Comparison of ENCODE assay signal across 14 cellular contexts in the genomic region with DNA sequence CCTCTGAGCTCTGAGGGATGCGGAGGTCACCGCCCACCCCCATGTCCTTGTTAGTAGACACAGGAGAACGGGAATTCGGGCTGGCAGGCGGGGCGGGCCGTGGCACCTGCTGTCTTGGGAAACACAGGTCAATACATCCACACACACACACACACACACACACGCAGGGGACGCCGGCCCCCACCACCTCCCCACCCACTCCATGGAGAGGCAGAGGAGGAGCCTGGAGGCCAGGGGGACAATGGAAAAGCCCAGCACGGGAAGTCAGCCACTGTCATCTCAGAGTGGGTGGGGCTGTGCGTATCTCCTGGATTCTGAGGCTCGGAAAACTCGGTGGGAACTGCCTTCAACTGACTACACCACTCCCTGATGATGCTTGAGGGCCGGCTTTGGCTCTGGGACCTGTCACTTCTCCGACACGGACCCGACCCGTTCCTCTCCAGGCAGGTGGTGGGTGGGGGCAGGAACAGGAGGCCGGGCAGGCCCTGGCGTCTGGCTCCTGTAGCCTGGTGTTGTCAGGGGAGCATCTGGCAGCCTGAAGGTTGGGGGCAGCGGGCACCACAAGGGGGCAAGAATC. TPM values are rescaled to one million over a fixed set of nuclear protein-coding genes. Genes with fewer than 3 reads are reported as not detected.
DNase-seq lines count a peak whose midpoint lies in the region; ATAC-seq and TF ChIP-seq lines count a peak whose summit lies in the region.
"Had no signal": no experiment of that assay in that cellular context is flagged by ENCODE, and none has a peak within 500 bp of the region (broad histone marks: within the 10 kb centered on the region; RNA-seq: fewer than 3 reads in every experiment).

No MANE protein-coding gene starts in this region.

- H3K9me3 ChIP-seq in CD8-positive, alpha-beta T cell (ENCODE audit: low read length) = no peaks in the 10 kb centered on the region
- H3K9me3 ChIP-seq in mucosa of descending colon = no peaks in the 10 kb centered on the region
- no peaks in the 10 kb centered on the region for H3K9me3 ChIP-seq in adrenal gland (replicated peaks in 1 of 3)

- no peaks in the 10 kb centered on the region for H3K9me3 Mint-ChIP-seq in CD8-positive, alpha-beta T cell
- H3K9me3 Mint-ChIP-seq: nephron had no signal

- CTCF ChIA-PET in CD8-positive, alpha-beta T cell (lab: Charles Lee) = no interaction called here

- H3K27ac ChIP-seq in CD8-positive, alpha-beta T cell (ENCODE audit: low read depth, low read length) = no peak overlapping the region
- no peak overlapping the region for H3K27ac ChIP-seq in brain microvascular endothelial cell
- H3K27ac ChIP-seq in adrenal gland = peak overlapping the region in 1 of 5 donors; percentile 45

- no peak for TF ChIP-seq POLR2A in adrenal gland (IDR thresholded peaks at IDR 0.05)

- in situ Hi-C loops in brain microvascular endothelial cell (cut with HindIII; ENCODE audit: low pct_ligation_motif_present, low sequenced_read_pairs) = no loop called here

- peak; percentile 31 for ATAC-seq in CD8-positive, alpha-beta T cell
- ATAC-seq in mucosa of descending colon (peak; percentile 58), HG02981 (IDR thresholded peaks at IDR 0.05; ENCODE audit: unreplicated experiment) (no peak), HG02623 (IDR thresholded peaks at IDR 0.05; ENCODE audit: unreplicated experiment) (no peak)
- ATAC-seq: T-helper 17 cell had no signal

- H3K36me3 ChIP-seq in CD8-positive, alpha-beta T cell (ENCODE audit: insufficient read depth, low read length) = peaks cover 5% of the 10 kb centered on the region
- H3K36me3 ChIP-seq in brain microvascular endothelial cell (replicated peaks) = peaks cover 65% of the 10 kb centered on the region
- no peaks in the 10 kb centered on the region for H3K36me3 ChIP-seq in mucosa of descending colon (ENCODE audit: low read depth)
- H3K36me3 ChIP-seq in adrenal gland (replicated peaks in 1 of 2) = peaks cover 0 to 40% of the 10 kb centered on the region in 2 donors

- 72 to 88% (median 75%) methylated on average over 9 to 22 of the region's 22 CpGs for WGBS in adrenal gland, 4 donors

- H3K27me3 ChIP-seq in CD8-positive, alpha-beta T cell (ENCODE audit: insufficient read depth, low read length) = no peaks in the 10 kb centered on the region
- H3K27me3 ChIP-seq in brain microvascular endothelial cell (replicated peaks) (no peaks in the 10 kb centered on the region), adrenal gland (no peaks in the 10 kb centered on the region)

- no peaks in the 10 kb centered on the region for H3K27me3 Mint-ChIP-seq in CD8-positive, alpha-beta T cell (ENCODE audit: low read depth)
- H3K27me3 Mint-ChIP-seq: B cell, T-helper 17 cell had no signal

- DNase-seq in CD8-positive, alpha-beta T cell = no peak
- DNase-seq in NCI-H146 (lab: John Stamatoyannopoulos, UW) (peak; percentile 84), brain microvascular endothelial cell (no peak), mucosa of descending colon (no peak), SW480 (ENCODE audit: low spot score) (no peak), adrenal gland (no peak)
- DNase-seq: activated CD4-positive, alpha-beta T cell treated with anti-CD3 and anti-CD28 coated beads, Interleukin-2, amount 50 U/mL, for 48 hours; islet precursor cell; MV-4-11; T-helper 17 cell had no signal

- H3K27ac Mint-ChIP-seq in CD8-positive, alpha-beta T cell = no peak overlapping the region
- H3K27ac Mint-ChIP-seq: B cell had no signal

- H3K4me3 ChIP-seq in CD8-positive, alpha-beta T cell (ENCODE audit: low read depth, low read length) = no peak overlapping the region
- H3K4me3 ChIP-seq in brain microvascular endothelial cell (ENCODE audit: low read depth, low read length) (no peak overlapping the region), mucosa of descending colon (no peak overlapping the region), adrenal gland (no peak overlapping the region)

- no peak for TF ChIP-seq CTCF in CD8-positive, alpha-beta T cell (IDR thresholded peaks at IDR 0.05)
- TF ChIP-seq CTCF in brain microvascular endothelial cell (IDR thresholded peaks at IDR 0.05; ENCODE audit: low read depth, low read length, missing control alignments) (peak; percentile 23), mucosa of descending colon (IDR thresholded peaks at IDR 0.05) (no peak), adrenal gland (IDR thresholded peaks at IDR 0.05) (no peak)

- peaks cover 34% of the 10 kb centered on the region for H3K36me3 Mint-ChIP-seq in CD8-positive, alpha-beta T cell

- POLR2A ChIA-PET in CD8-positive, alpha-beta T cell (lab: Charles Lee) = no interaction called here

- H3K4me1 Mint-ChIP-seq in CD8-positive, alpha-beta T cell (ENCODE audit: low read depth) = no peaks in the 10 kb centered on the region
- H3K4me1 Mint-ChIP-seq: B cell, nephron had no signal

- no peak overlapping the region for H3K4me3 Mint-ChIP-seq in CD8-positive, alpha-beta T cell
- H3K4me3 Mint-ChIP-seq: B cell, nephron, T-helper 17 cell had no signal

- intact Hi-C loops in CD8-positive, alpha-beta T cell (cut with DNase I, micrococcal nuclease) = no loop called here
- intact Hi-C loops in mucosa of descending colon (cut with DNase I, micrococcal nuclease) = no loop called here
- intact Hi-C loops in adrenal gland (cut with DNase I) = no loop called here

- no peaks in the 10 kb centered on the region for H3K4me1 ChIP-seq in CD8-positive, alpha-beta T cell (ENCODE audit: insufficient read depth, low read length)
- H3K4me1 ChIP-seq in mucosa of descending colon (ENCODE audit: low read depth) (no peaks in the 10 kb centered on the region), adrenal gland (replicated peaks in 1 of 2) (peaks cover 0 to 7% of the 10 kb centered on the region in 2 donors)

RNA-seq across cellular contexts. Expression of gene TMEM184B, which starts 18.5 kb away (rescaled TPM):
- total RNA-seq in CD8-positive, alpha-beta T cell = 10 to 100 TPM; 53.0 TPM
- total RNA-seq in mucosa of descending colon = 10 to 100 TPM; 35.9 to 63.1 (median 38.2) TPM
- 100 to 1,000 TPM in 1 of 8 donors, 10 to 100 TPM in 7; 35.4 to 107 (median 48.9) TPM for total RNA-seq in adrenal gland
- polyA plus RNA-seq in adrenal gland = 10 to 100 TPM; 17.4 to 27.1 (median 23.1) TPM

RNA-seq across cellular contexts. Expression of gene CSNK1E, which starts 25.9 kb away (rescaled TPM):
- total RNA-seq in CD8-positive, alpha-beta T cell = 100 to 1,000 TPM; 172 to 178 TPM
- total RNA-seq in mucosa of descending colon (100 to 1,000 TPM in 1 of 3 donors, 10 to 100 TPM in 2; 87.8 to 100 (median 89.8) TPM), adrenal gland (100 to 1,000 TPM in 1 of 8 donors, 10 to 100 TPM in 7; 28.4 to 112 (median 73.7) TPM)
- polyA plus RNA-seq in adrenal gland = 100 to 1,000 TPM in 1 of 3 donors, 10 to 100 TPM in 2; 49.1 to 142 (median 85.2) TPM

Comparison
In these comparisons a context has a peak if more than half of its experiments do, and no peak if none do; other contexts are left out.
1. ATAC-seq: peak in CD8-positive, alpha-beta T cell (single experiment) and mucosa of descending colon (single experiment); none in HG02981 (single experiment) and HG02623 (single experiment).